In genomic region chr14:69766984-69767368, GRCh38 we compare ENCODE assay signal across 8 cellular contexts. TPM values are rescaled to one million over a fixed set of nuclear protein-coding genes. Genes with fewer than 3 reads are reported as not detected.
DNase-seq lines count a peak whose midpoint lies in the region; ATAC-seq and TF ChIP-seq lines count a peak whose summit lies in the region.

TSS of gene SRSF5 (plus strand) at chr14:69767142. CDS start at chr14:69768157, 1,015 bp downstream.

- H3K27ac Mint-ChIP-seq in T-helper 17 cell (peak within 1 kb of the TSS; percentile 100), progenitor cell of endocrine pancreas (peak within 1 kb of the TSS; percentile 100)

- H3K9me3 ChIP-seq in T-helper 17 cell (ENCODE audit: control insufficient read depth, low read length, poor library complexity, severe bottlenecking) (no peaks in the 10 kb centered on the region), left ventricle myocardium inferior (replicated peaks) (no peaks in the 10 kb centered on the region)

- ATAC-seq in HG02885 (IDR thresholded peaks at IDR 0.05; ENCODE audit: poor library complexity, unreplicated experiment): peak; percentile 80
- peak; percentile 83 for ATAC-seq in T-helper 17 cell

- H3K36me3 ChIP-seq in left ventricle myocardium inferior: peaks cover 43% of the 10 kb centered on the region

- peak; percentile 98 for TF ChIP-seq POLR2A in GM15510 (IDR thresholded peaks at IDR 0.05; ENCODE audit: borderline replicate concordance, extremely low read depth, insufficient read length)

- DNase-seq in NCI-H1694 treated with DMSO at 0.1 percent for 48 hours (lab: John Stamatoyannopoulos, UW) (peak; percentile 92), T-helper 17 cell (peak; percentile 85 to 89 (median 87)), amygdala (lab: John Stamatoyannopoulos, UW) (peak; percentile 61 to 98 (median 90)), left ventricle myocardium inferior (peak; percentile 97), progenitor cell of endocrine pancreas (ENCODE audit: low spot score, unreplicated experiment) (peak; percentile 86), ureter (ENCODE audit: low spot score) (peak; percentile 97)

- peaks cover 59% of the 10 kb centered on the region for H3K4me1 ChIP-seq in left ventricle myocardium inferior

- TF ChIP-seq CTCF in left ventricle myocardium inferior (IDR thresholded peaks at IDR 0.05; ENCODE audit: borderline replicate concordance) (no peak), progenitor cell of endocrine pancreas (IDR thresholded peaks at IDR 0.05; ENCODE audit: unreplicated experiment) (no peak)

- peak within 1 kb of the TSS; percentile 78 for H3K4me3 ChIP-seq in left ventricle myocardium inferior

- peaks cover 2% of the 10 kb centered on the region for H3K9me3 Mint-ChIP-seq in progenitor cell of endocrine pancreas (ENCODE audit: low read depth)

- H3K27me3 ChIP-seq in left ventricle myocardium inferior (ENCODE audit: low read depth): no peaks in the 10 kb centered on the region

- intact Hi-C loops in left ventricle myocardium inferior (cut with micrococcal nuclease): no loop called here

- H3K4me3 Mint-ChIP-seq in T-helper 17 cell (peak within 1 kb of the TSS; percentile 99), progenitor cell of endocrine pancreas (ENCODE audit: low read depth) (peak within 1 kb of the TSS; percentile 99)

- peak within 1 kb of the TSS; percentile 97 for H3K27ac ChIP-seq in left ventricle myocardium inferior (replicated peaks)

- peaks cover 19% of the 10 kb centered on the region for H3K36me3 Mint-ChIP-seq in T-helper 17 cell (ENCODE audit: low read depth)
- H3K36me3 Mint-ChIP-seq in progenitor cell of endocrine pancreas (ENCODE audit: insufficient read depth): peaks cover 39% of the 10 kb centered on the region

- no peaks in the 10 kb centered on the region for H3K27me3 Mint-ChIP-seq in T-helper 17 cell
- H3K27me3 Mint-ChIP-seq in progenitor cell of endocrine pancreas: no peaks in the 10 kb centered on the region

- H3K4me1 Mint-ChIP-seq in T-helper 17 cell (peaks cover 44% of the 10 kb centered on the region), progenitor cell of endocrine pancreas (ENCODE audit: low read depth) (peaks cover 31% of the 10 kb centered on the region)

RNA-seq across cellular contexts. Expression of gene SRSF5, which starts in this region (rescaled TPM):
- total RNA-seq in T-helper 17 cell (1,000 to 10,000 TPM; 1,334 to 1,459 TPM), left ventricle myocardium inferior (167 TPM), progenitor cell of endocrine pancreas (379 and 402 TPM in 2 replicates), ureter (377 TPM)

Comparison
In these comparisons a context has a peak if more than half of its experiments do, and no peak if none do; other contexts are left out.
1. Peak in every context shown above with its lines: DNase-seq, ATAC-seq, H3K4me3 ChIP-seq and H3K27ac ChIP-seq.